ENCODE assay signal across 1 cellular context in genomic region chr3:187849255-187849654, GRCh38.
TF ChIP-seq lines count a peak whose summit lies in the region.

No MANE protein-coding gene starts in this region.

TF ChIP-seq in IMR-90, 13 proteins besides CTCF, POLR2A, EP300 and RAD21 (continued from another document):
- TF ChIP-seq MXI1 (IDR thresholded peaks at IDR 0.05; ENCODE audit: borderline replicate concordance, low read depth, low read length) = no peak
- no peak for TF ChIP-seq MAZ (IDR thresholded peaks at IDR 0.05; ENCODE audit: borderline replicate concordance, low read depth, low read length)
- TF ChIP-seq SMC3 (IDR thresholded peaks at IDR 0.05; ENCODE audit: low read depth, low read length) = no peak
- no peak for TF ChIP-seq RFX5 (IDR thresholded peaks at IDR 0.05; ENCODE audit: low read depth, low read length)
